8 cellular contexts compared by ENCODE assay signal in genomic region chrX:40539214-40540142, GRCh38. TPM values are rescaled to one million over a fixed set of nuclear protein-coding genes. Genes with fewer than 3 reads are reported as not detected.
DNase-seq lines count a peak whose midpoint lies in the region; ATAC-seq and TF ChIP-seq lines count a peak whose summit lies in the region.

No MANE protein-coding gene starts in this region.

- H3K36me3 ChIP-seq in OCI-LY1 (ENCODE audit: insufficient read depth, low read length): no peaks in the 10 kb centered on the region
- no peaks in the 10 kb centered on the region for H3K36me3 ChIP-seq in heart right ventricle

- no peaks in the 10 kb centered on the region for H3K79me2 ChIP-seq in OCI-LY1 (ENCODE audit: insufficient read depth, low read length)

- H3F3A ChIP-seq in OCI-LY1 (ENCODE audit: insufficient read depth, low read length): no peaks in the 10 kb centered on the region

- peak; percentile 37; the same call in 2 of the 3 replicates for TF ChIP-seq CTCF in GM12872 (IDR thresholded peaks at IDR 0.05; ENCODE audit: insufficient read depth, low read depth, low read length)
- TF ChIP-seq CTCF in OCI-LY1 (IDR thresholded peaks at IDR 0.05; ENCODE audit: low read length): peak; percentile 59
- peak in 1 of 9 donors; percentile 29 for TF ChIP-seq CTCF in heart right ventricle (IDR thresholded peaks at IDR 0.05)

- peak; percentile 68 for DNase-seq in activated T-cell treated with anti-CD3 and anti-CD28 coated beads, Interleukin-2, amount 50 U/mL, for 24 hours
- DNase-seq in heart right ventricle (peak; percentile 18 to 19), A172 (ENCODE audit: low spot score) (no peak), HT-29 (ENCODE audit: low spot score) (no peak)
- DNase-seq in stimulated activated CD4-positive, alpha-beta T cell treated with anti-CD3 and anti-CD28 coated beads, Interleukin-12 subunit alpha, Interleukin-12 subunit beta, amount 100 ng/mL, for 48 hours (ENCODE audit: low read depth in 2 of 3, low spot score in 1 of 3): peak; percentile 49 to 55 (median 54)

- H4K20me1 ChIP-seq in OCI-LY1 (ENCODE audit: insufficient read depth, low read length): no peaks in the 10 kb centered on the region

- intact Hi-C loops in heart right ventricle (cut with DNase I): loop anchor here in 4 of 10 donors (5.0 to 10.0 kb wide), 3 partner anchors 105 to 255 kb away; partner anchors contain the start of gene CXorf38 (in 3 of the 4)

- H3K9me2 ChIP-seq in OCI-LY1 (ENCODE audit: low read depth, low read length): no peaks in the 10 kb centered on the region

- H3K27me3 Mint-ChIP-seq in activated T-cell treated with anti-CD3 and anti-CD28 coated beads, Interleukin-2, amount 50 U/mL, for 24 hours: peaks cover 58% of the 10 kb centered on the region

- H3K4me1 ChIP-seq in OCI-LY1 (ENCODE audit: insufficient read depth, low read length, severe bottlenecking) (peaks cover 10% of the 10 kb centered on the region), heart right ventricle (peaks cover 0 to 19% (median 0%) of the 10 kb centered on the region in 9 donors)

- peak; percentile 88 for ATAC-seq in HG02678 (IDR thresholded peaks at IDR 0.05; ENCODE audit: unreplicated experiment)
- peak; percentile 69 to 93 (median 72) for ATAC-seq in heart right ventricle

- H3K36me3 Mint-ChIP-seq in activated T-cell treated with anti-CD3 and anti-CD28 coated beads, Interleukin-2, amount 50 U/mL, for 24 hours (ENCODE audit: low read depth): no peaks in the 10 kb centered on the region

- H3K27ac Mint-ChIP-seq in activated T-cell treated with anti-CD3 and anti-CD28 coated beads, Interleukin-2, amount 50 U/mL, for 24 hours: peak overlapping the region; percentile 73

- H3K27me3 ChIP-seq in OCI-LY1 (ENCODE audit: insufficient read depth, low read length): no peaks in the 10 kb centered on the region
- H3K27me3 ChIP-seq in heart right ventricle: peaks cover 0 to 95% (median 0%) of the 10 kb centered on the region in 7 donors

- H3K4me3 ChIP-seq in OCI-LY1 (ENCODE audit: low read depth, low read length, poor library complexity, severe bottlenecking) (peak overlapping the region; percentile 25), heart right ventricle (peak overlapping the region in 1 of 10 donors; percentile 20)

- no peak overlapping the region for H2AFZ ChIP-seq in OCI-LY1 (ENCODE audit: low read length)

- no peaks in the 10 kb centered on the region for H3K9me3 ChIP-seq in OCI-LY1 (ENCODE audit: low read length)
- H3K9me3 ChIP-seq in heart right ventricle: no peaks in the 10 kb centered on the region

- H3K4me3 Mint-ChIP-seq in activated T-cell treated with anti-CD3 and anti-CD28 coated beads, Interleukin-2, amount 50 U/mL, for 24 hours: peak overlapping the region; percentile 4

- no peaks in the 10 kb centered on the region for H3K9me3 Mint-ChIP-seq in activated T-cell treated with anti-CD3 and anti-CD28 coated beads, Interleukin-2, amount 50 U/mL, for 24 hours

- WGBS in heart right ventricle, 2 donors: 52 to 58% methylated on average over 19 to 20 of the region's 20 CpGs

- H3K9ac ChIP-seq in OCI-LY1 (ENCODE audit: low read length): no peak overlapping the region

- H3K27ac ChIP-seq in OCI-LY1 (ENCODE audit: low read depth, low read length, poor library complexity, severe bottlenecking) (no peak overlapping the region), heart right ventricle (peak overlapping the region in 4 of 10 donors; percentile 31 to 67 (median 37))

- H3K4me1 Mint-ChIP-seq in activated T-cell treated with anti-CD3 and anti-CD28 coated beads, Interleukin-2, amount 50 U/mL, for 24 hours (ENCODE audit: low read depth): peaks cover 24% of the 10 kb centered on the region

- no peak overlapping the region; the same call in 1 of the 2 replicates for H3K4me2 ChIP-seq in OCI-LY1 (ENCODE audit: low read length)

RNA-seq across cellular contexts. Expression of gene ATP6AP2, which starts 41.3 kb away (rescaled TPM):
- total RNA-seq in heart right ventricle: 10 to 100 TPM; 31.9 to 62.1 (median 46.8) TPM
- polyA plus RNA-seq in heart right ventricle: 10 to 100 TPM; 28.0 to 48.2 TPM
- total RNA-seq in A172 (2014; rRNA removed; shearing (Covaris generic)): 104 and 116 TPM in 2 replicates
- total RNA-seq in HT-29 (2014; rRNA removed; shearing (Covaris generic)): 15.3 and 19.5 TPM in 2 replicates

Comparison
In these comparisons a context has a peak if more than half of its experiments do, and no peak if none do; other contexts are left out.
1. DNase-seq: peak in activated T-cell treated with anti-CD3 and anti-CD28 coated beads, Interleukin-2, amount 50 U/mL, for 24 hours (single experiment), heart right ventricle (2 of 2) and stimulated activated CD4-positive, alpha-beta T cell treated with anti-CD3 and anti-CD28 coated beads, Interleukin-12 subunit alpha, Interleukin-12 subunit beta, amount 100 ng/mL, for 48 hours (3 of 3); none in A172 (single experiment) and HT-29 (single experiment).